Comparison of ENCODE assay signal across 1 cellular context in the genomic region with DNA sequence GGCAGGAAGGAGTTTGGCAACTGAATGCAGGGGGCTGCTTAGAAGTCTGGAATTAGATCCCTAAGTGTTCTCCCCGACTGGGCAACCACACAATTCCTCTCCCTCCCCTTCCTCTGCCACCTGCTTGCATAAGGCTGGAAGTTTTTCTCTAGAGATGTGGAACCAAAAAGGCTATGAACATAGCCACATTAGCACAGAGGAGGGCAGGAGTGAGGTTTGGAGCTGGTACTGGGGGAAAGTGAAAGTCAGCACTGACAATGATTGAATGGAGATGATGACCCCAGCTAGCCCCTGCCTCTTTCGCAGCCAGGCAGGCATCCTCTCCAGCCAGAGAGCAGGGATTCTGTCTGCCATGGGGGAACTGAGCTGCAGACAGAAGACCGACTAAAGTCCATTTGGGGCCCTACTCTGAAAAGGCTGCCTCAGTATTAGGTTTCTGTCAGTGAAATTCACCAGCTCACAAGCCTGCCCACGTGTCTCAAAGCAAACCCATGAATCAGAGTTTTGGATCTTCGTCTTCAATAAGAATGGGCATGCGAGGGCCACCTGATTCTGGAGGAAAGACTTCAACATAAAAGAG.
A peak's percentile ranks its signal among the peaks of the same experiment; 100 is the strongest.
TF ChIP-seq lines count a peak whose summit lies in the region.

No MANE protein-coding gene starts in this region.

TF ChIP-seq in HepG2, 621 proteins besides CTCF, POLR2A, EP300 and RAD21 (continued from another document and continues in another):
- TF ChIP-seq, protein P1, sequence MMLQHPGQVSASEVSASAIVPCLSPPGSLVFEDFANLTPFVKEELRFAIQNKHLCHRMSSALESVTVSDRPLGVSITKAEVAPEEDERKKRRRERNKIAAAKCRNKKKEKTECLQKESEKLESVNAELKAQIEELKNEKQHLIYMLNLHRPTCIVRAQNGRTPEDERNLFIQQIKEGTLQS (CRISPR knock-in tag; IDR thresholded peaks at IDR 0.05), result no peak
- TF ChIP-seq ZNF460 (CRISPR knock-in tag; IDR thresholded peaks at IDR 0.05; ENCODE audit: borderline replicate concordance), result no peak
- TF ChIP-seq ZNF282 (IDR thresholded peaks at IDR 0.05; ENCODE audit: partially characterized antibody), result no peak
- no peak for TF ChIP-seq SNAPC2 (CRISPR knock-in tag; IDR thresholded peaks at IDR 0.05)
- TF ChIP-seq ZFP36 (IDR thresholded peaks at IDR 0.05; ENCODE audit: borderline replicate concordance, low read depth, low read length, partially characterized antibody), result no peak
- no peak for TF ChIP-seq ZNF562 (CRISPR knock-in tag; IDR thresholded peaks at IDR 0.05; ENCODE audit: borderline replicate concordance)
- peak; percentile 72 for TF ChIP-seq ISL2 (CRISPR knock-in tag; IDR thresholded peaks at IDR 0.05)
- no peak for TF ChIP-seq MIER3 (CRISPR knock-in tag; IDR thresholded peaks at IDR 0.05; ENCODE audit: borderline replicate concordance)
- TF ChIP-seq ZNF792 (CRISPR knock-in tag; IDR thresholded peaks at IDR 0.05), result 0 out of 2 replicates have a peak, but pooled peaks have one; percentile 21
- TF ChIP-seq GATAD1 (CRISPR knock-in tag; IDR thresholded peaks at IDR 0.05), result 0 out of 2 replicates have a peak, but pooled peaks have one; percentile 36
- TF ChIP-seq, protein P2, sequence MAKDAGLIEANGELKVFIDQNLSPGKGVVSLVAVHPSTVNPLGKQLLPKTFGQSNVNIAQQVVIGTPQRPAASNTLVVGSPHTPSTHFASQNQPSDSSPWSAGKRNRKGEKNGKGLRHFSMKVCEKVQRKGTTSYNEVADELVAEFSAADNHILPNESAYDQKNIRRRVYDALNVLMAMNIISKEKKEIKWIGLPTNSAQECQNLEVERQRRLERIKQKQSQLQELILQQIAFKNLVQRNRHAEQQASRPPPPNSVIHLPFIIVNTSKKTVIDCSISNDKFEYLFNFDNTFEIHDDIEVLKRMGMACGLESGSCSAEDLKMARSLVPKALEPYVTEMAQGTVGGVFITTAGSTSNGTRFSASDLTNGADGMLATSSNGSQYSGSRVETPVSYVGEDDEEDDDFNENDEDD (CRISPR knock-in tag; IDR thresholded peaks at IDR 0.05; ENCODE audit: borderline replicate concordance), result peak; percentile 66; the same call in 1 of the 2 replicates
- no peak for TF ChIP-seq ZNF296 (CRISPR knock-in tag; conservative IDR thresholded peaks at IDR 0.05)
- TF ChIP-seq FOSL1 (CRISPR knock-in tag; IDR thresholded peaks at IDR 0.05; ENCODE audit: borderline replicate concordance), result no peak
- no peak for TF ChIP-seq PHF8 (CRISPR knock-in tag; IDR thresholded peaks at IDR 0.05)
- 0 out of 2 replicates have a peak, but pooled peaks have one; percentile 33 for TF ChIP-seq KLF11 (CRISPR knock-in tag; IDR thresholded peaks at IDR 0.05)
- TF ChIP-seq, protein P3, sequence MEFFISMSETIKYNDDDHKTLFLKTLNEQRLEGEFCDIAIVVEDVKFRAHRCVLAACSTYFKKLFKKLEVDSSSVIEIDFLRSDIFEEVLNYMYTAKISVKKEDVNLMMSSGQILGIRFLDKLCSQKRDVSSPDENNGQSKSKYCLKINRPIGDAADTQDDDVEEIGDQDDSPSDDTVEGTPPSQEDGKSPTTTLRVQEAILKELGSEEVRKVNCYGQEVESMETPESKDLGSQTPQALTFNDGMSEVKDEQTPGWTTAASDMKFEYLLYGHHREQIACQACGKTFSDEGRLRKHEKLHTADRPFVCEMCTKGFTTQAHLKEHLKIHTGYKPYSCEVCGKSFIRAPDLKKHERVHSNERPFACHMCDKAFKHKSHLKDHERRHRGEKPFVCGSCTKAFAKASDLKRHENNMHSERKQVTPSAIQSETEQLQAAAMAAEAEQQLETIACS (CRISPR knock-in tag; IDR thresholded peaks at IDR 0.05), result 0 out of 2 replicates have a peak, but pooled peaks have one; percentile 31
- no peak for TF ChIP-seq MAF1 (CRISPR knock-in tag; IDR thresholded peaks at IDR 0.05; ENCODE audit: borderline replicate concordance)
- TF ChIP-seq, protein P4, sequence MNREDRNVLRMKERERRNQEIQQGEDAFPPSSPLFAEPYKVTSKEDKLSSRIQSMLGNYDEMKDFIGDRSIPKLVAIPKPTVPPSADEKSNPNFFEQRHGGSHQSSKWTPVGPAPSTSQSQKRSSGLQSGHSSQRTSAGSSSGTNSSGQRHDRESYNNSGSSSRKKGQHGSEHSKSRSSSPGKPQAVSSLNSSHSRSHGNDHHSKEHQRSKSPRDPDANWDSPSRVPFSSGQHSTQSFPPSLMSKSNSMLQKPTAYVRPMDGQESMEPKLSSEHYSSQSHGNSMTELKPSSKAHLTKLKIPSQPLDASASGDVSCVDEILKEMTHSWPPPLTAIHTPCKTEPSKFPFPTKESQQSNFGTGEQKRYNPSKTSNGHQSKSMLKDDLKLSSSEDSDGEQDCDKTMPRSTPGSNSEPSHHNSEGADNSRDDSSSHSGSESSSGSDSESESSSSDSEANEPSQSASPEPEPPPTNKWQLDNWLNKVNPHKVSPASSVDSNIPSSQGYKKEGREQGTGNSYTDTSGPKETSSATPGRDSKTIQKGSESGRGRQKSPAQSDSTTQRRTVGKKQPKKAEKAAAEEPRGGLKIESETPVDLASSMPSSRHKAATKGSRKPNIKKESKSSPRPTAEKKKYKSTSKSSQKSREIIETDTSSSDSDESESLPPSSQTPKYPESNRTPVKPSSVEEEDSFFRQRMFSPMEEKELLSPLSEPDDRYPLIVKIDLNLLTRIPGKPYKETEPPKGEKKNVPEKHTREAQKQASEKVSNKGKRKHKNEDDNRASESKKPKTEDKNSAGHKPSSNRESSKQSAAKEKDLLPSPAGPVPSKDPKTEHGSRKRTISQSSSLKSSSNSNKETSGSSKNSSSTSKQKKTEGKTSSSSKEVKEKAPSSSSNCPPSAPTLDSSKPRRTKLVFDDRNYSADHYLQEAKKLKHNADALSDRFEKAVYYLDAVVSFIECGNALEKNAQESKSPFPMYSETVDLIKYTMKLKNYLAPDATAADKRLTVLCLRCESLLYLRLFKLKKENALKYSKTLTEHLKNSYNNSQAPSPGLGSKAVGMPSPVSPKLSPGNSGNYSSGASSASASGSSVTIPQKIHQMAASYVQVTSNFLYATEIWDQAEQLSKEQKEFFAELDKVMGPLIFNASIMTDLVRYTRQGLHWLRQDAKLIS (CRISPR knock-in tag; IDR thresholded peaks at IDR 0.05), result no peak; the same call in 1 of the 2 replicates
- TF ChIP-seq, protein P5, sequence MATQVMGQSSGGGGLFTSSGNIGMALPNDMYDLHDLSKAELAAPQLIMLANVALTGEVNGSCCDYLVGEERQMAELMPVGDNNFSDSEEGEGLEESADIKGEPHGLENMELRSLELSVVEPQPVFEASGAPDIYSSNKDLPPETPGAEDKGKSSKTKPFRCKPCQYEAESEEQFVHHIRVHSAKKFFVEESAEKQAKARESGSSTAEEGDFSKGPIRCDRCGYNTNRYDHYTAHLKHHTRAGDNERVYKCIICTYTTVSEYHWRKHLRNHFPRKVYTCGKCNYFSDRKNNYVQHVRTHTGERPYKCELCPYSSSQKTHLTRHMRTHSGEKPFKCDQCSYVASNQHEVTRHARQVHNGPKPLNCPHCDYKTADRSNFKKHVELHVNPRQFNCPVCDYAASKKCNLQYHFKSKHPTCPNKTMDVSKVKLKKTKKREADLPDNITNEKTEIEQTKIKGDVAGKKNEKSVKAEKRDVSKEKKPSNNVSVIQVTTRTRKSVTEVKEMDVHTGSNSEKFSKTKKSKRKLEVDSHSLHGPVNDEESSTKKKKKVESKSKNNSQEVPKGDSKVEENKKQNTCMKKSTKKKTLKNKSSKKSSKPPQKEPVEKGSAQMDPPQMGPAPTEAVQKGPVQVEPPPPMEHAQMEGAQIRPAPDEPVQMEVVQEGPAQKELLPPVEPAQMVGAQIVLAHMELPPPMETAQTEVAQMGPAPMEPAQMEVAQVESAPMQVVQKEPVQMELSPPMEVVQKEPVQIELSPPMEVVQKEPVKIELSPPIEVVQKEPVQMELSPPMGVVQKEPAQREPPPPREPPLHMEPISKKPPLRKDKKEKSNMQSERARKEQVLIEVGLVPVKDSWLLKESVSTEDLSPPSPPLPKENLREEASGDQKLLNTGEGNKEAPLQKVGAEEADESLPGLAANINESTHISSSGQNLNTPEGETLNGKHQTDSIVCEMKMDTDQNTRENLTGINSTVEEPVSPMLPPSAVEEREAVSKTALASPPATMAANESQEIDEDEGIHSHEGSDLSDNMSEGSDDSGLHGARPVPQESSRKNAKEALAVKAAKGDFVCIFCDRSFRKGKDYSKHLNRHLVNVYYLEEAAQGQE (IDR thresholded peaks at IDR 0.05; ENCODE audit: borderline replicate concordance in 1 of 2, low read depth in 1 of 2, low read length in 2 of 2), result peak in 1 of 2 experiments; percentile 74; a peak in 1 of 4 replicates
- no peak for TF ChIP-seq ONECUT2 (CRISPR knock-in tag; IDR thresholded peaks at IDR 0.05)
- TF ChIP-seq, protein P6, sequence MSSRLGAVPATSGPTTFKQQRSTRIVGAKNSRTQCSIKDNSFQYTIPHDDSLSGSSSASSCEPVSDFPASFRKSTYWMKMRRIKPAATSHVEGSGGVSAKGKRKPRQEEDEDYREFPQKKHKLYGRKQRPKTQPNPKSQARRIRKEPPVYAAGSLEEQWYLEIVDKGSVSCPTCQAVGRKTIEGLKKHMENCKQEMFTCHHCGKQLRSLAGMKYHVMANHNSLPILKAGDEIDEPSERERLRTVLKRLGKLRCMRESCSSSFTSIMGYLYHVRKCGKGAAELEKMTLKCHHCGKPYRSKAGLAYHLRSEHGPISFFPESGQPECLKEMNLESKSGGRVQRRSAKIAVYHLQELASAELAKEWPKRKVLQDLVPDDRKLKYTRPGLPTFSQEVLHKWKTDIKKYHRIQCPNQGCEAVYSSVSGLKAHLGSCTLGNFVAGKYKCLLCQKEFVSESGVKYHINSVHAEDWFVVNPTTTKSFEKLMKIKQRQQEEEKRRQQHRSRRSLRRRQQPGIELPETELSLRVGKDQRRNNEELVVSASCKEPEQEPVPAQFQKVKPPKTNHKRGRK (CRISPR knock-in tag; IDR thresholded peaks at IDR 0.05), result no peak
- TF ChIP-seq SP140L (CRISPR knock-in tag; IDR thresholded peaks at IDR 0.05; ENCODE audit: borderline replicate concordance), result peak; percentile 49; the same call in 1 of the 2 replicates
- TF ChIP-seq ZNF274 (CRISPR knock-in tag; IDR thresholded peaks at IDR 0.05), result no peak
- no peak for TF ChIP-seq ZBTB8A (CRISPR knock-in tag; IDR thresholded peaks at IDR 0.05; ENCODE audit: borderline replicate concordance, low read depth)
- TF ChIP-seq, protein P7, sequence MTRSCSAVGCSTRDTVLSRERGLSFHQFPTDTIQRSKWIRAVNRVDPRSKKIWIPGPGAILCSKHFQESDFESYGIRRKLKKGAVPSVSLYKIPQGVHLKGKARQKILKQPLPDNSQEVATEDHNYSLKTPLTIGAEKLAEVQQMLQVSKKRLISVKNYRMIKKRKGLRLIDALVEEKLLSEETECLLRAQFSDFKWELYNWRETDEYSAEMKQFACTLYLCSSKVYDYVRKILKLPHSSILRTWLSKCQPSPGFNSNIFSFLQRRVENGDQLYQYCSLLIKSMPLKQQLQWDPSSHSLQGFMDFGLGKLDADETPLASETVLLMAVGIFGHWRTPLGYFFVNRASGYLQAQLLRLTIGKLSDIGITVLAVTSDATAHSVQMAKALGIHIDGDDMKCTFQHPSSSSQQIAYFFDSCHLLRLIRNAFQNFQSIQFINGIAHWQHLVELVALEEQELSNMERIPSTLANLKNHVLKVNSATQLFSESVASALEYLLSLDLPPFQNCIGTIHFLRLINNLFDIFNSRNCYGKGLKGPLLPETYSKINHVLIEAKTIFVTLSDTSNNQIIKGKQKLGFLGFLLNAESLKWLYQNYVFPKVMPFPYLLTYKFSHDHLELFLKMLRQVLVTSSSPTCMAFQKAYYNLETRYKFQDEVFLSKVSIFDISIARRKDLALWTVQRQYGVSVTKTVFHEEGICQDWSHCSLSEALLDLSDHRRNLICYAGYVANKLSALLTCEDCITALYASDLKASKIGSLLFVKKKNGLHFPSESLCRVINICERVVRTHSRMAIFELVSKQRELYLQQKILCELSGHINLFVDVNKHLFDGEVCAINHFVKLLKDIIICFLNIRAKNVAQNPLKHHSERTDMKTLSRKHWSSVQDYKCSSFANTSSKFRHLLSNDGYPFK (CRISPR knock-in tag; IDR thresholded peaks at IDR 0.05; ENCODE audit: borderline replicate concordance), result 0 out of 2 replicates have a peak, but pooled peaks have one; percentile 17
- TF ChIP-seq, protein P8, sequence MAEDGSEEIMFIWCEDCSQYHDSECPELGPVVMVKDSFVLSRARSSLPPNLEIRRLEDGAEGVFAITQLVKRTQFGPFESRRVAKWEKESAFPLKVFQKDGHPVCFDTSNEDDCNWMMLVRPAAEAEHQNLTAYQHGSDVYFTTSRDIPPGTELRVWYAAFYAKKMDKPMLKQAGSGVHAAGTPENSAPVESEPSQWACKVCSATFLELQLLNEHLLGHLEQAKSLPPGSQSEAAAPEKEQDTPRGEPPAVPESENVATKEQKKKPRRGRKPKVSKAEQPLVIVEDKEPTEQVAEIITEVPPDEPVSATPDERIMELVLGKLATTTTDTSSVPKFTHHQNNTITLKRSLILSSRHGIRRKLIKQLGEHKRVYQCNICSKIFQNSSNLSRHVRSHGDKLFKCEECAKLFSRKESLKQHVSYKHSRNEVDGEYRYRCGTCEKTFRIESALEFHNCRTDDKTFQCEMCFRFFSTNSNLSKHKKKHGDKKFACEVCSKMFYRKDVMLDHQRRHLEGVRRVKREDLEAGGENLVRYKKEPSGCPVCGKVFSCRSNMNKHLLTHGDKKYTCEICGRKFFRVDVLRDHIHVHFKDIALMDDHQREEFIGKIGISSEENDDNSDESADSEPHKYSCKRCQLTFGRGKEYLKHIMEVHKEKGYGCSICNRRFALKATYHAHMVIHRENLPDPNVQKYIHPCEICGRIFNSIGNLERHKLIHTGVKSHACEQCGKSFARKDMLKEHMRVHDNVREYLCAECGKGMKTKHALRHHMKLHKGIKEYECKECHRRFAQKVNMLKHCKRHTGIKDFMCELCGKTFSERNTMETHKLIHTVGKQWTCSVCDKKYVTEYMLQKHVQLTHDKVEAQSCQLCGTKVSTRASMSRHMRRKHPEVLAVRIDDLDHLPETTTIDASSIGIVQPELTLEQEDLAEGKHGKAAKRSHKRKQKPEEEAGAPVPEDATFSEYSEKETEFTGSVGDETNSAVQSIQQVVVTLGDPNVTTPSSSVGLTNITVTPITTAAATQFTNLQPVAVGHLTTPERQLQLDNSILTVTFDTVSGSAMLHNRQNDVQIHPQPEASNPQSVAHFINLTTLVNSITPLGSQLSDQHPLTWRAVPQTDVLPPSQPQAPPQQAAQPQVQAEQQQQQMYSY (CRISPR knock-in tag; IDR thresholded peaks at IDR 0.05), result no peak
- TF ChIP-seq, protein P9, sequence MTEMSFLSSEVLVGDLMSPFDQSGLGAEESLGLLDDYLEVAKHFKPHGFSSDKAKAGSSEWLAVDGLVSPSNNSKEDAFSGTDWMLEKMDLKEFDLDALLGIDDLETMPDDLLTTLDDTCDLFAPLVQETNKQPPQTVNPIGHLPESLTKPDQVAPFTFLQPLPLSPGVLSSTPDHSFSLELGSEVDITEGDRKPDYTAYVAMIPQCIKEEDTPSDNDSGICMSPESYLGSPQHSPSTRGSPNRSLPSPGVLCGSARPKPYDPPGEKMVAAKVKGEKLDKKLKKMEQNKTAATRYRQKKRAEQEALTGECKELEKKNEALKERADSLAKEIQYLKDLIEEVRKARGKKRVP (CRISPR knock-in tag; IDR thresholded peaks at IDR 0.05), result no peak; a peak in 1 of 4 replicates
- TF ChIP-seq EHMT2 (IDR thresholded peaks at IDR 0.05; ENCODE audit: borderline replicate concordance, low read depth, low read length), result peak; percentile 43; the same call in 1 of the 2 replicates
- peak; percentile 95 for TF ChIP-seq SAP130 (CRISPR knock-in tag; IDR thresholded peaks at IDR 0.05; ENCODE audit: low read depth)
- no peak for TF ChIP-seq TMF1 (CRISPR knock-in tag; IDR thresholded peaks at IDR 0.05; ENCODE audit: low read depth)
- TF ChIP-seq, protein P10, sequence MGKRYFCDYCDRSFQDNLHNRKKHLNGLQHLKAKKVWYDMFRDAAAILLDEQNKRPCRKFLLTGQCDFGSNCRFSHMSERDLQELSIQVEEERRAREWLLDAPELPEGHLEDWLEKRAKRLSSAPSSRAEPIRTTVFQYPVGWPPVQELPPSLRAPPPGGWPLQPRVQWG (CRISPR knock-in tag; IDR thresholded peaks at IDR 0.05; ENCODE audit: borderline replicate concordance, low read depth), result no peak
- no peak for TF ChIP-seq ZSCAN25 (CRISPR knock-in tag; IDR thresholded peaks at IDR 0.05)
- TF ChIP-seq MTA3 (CRISPR knock-in tag; IDR thresholded peaks at IDR 0.05), result no peak
- peak; percentile 92 for TF ChIP-seq ZNF264 (CRISPR knock-in tag; IDR thresholded peaks at IDR 0.05)
- TF ChIP-seq ZNF607 (CRISPR knock-in tag; IDR thresholded peaks at IDR 0.05; ENCODE audit: borderline replicate concordance), result no peak
